In the genomic region with DNA sequence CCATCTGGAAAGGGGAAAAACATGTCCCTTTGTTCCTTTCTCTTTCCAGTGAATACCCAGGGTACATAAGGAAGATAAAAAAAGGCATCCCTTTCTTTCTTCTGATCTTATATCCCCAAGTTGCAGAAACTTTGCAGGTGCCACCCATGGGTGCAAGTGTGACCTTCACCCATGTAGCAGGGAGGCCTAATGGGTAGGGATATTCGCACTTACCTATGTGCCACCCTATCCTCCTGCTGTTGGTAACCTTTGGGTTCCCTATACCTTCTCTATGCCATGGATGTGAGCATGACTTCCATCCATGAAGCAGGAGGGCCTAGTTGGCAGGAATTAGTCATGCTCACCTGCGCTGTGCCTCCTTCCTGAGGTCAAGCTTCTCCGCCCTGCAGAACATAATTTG, we compare ENCODE assay signal across 22 cellular contexts. TPM values are rescaled to one million over a fixed set of nuclear protein-coding genes. Genes with fewer than 3 reads are reported as not detected.
DNase-seq lines count a peak whose midpoint lies in the region; ATAC-seq, FAIRE-seq and TF ChIP-seq lines count a peak whose summit lies in the region.
"Had no signal": no experiment of that assay in that cellular context is flagged by ENCODE, and none has a peak within 500 bp of the region (broad histone marks: within the 10 kb centered on the region; RNA-seq: fewer than 3 reads in every experiment).

No MANE protein-coding gene starts in this region.

- no peak overlapping the region for H2BK120ac ChIP-seq in H1 (replicated peaks; ENCODE audit: low read depth, low read length)

- no peak overlapping the region for H2AFZ ChIP-seq in H1 (ENCODE audit: low read length)

- H3K36me3 Mint-ChIP-seq in activated B cell treated with CpG ODN at 0.5 μM for 24 hours (ENCODE audit: low read depth), result peaks cover 3% of the 10 kb centered on the region
- H3K36me3 Mint-ChIP-seq: IgD-negative memory B cell had no signal

- H3K23me2 ChIP-seq in H1 (ENCODE audit: low read depth, low read length), result no peaks in the 10 kb centered on the region

- H3K9me3 ChIP-seq in HEK293 (ENCODE audit: control insufficient read depth, insufficient read depth, low read depth, low read length) (no peaks in the 10 kb centered on the region), H1 (ENCODE audit: insufficient read depth in 2 of 2, low read depth in 1 of 2, low read length in 1 of 2) (peaks cover 28 to 44% of the 10 kb centered on the region in 2 experiments), subcutaneous abdominal adipose tissue (ENCODE audit: control insufficient read depth in 5 of 5, low read length in 5 of 5) (peaks cover 17 to 44% (median 38%) of the 10 kb centered on the region in 5 donors), mucosa of descending colon (peaks cover 43% of the 10 kb centered on the region), small intestine (ENCODE audit: control insufficient read depth, low read depth) (peaks cover 6% of the 10 kb centered on the region)

- no peak overlapping the region for H4K91ac ChIP-seq in H1 (replicated peaks; ENCODE audit: insufficient read length, low read length)

- no peak overlapping the region for H3K23ac ChIP-seq in H1 (ENCODE audit: insufficient read length)

- peaks cover 8% of the 10 kb centered on the region for H3K9me3 Mint-ChIP-seq in activated B cell treated with CpG ODN at 0.5 μM for 24 hours

- no peak for ATAC-seq in activated B cell treated with CpG ODN at 0.5 μM for 24 hours (ENCODE audit: low read depth)
- no peak for ATAC-seq in GM18870 (IDR thresholded peaks at IDR 0.05; ENCODE audit: unreplicated experiment)
- ATAC-seq in mucosa of descending colon, result no peak

- no peak overlapping the region for H2BK20ac ChIP-seq in H1 (ENCODE audit: low read length)

- H4K8ac ChIP-seq in H1 (ENCODE audit: extremely low read depth, insufficient read depth, low read length), result no peak overlapping the region

- no peaks in the 10 kb centered on the region for H3K79me1 ChIP-seq in H1 (ENCODE audit: low read depth, low read length)

- H3K4me2 ChIP-seq in H1 (ENCODE audit: insufficient read depth in 1 of 2, low read depth in 2 of 2, low read length in 2 of 2), result no peak overlapping the region

- FAIRE-seq in H1 (lab: Jason Lieb, UNC) (no peak), small intestine (lab: Jason Lieb, UNC) (no peak)
- FAIRE-seq: A204.1, D721Med, G401.6, GM12892, GM18507, HTR-8/SVneo had no signal

- no peak overlapping the region for H3K4me3 ChIP-seq in HEK293 (ENCODE audit: low read depth, low read length)
- H3K4me3 ChIP-seq in H1 (ENCODE audit: extremely low read depth in 1 of 4, insufficient read depth in 2 of 4, low read depth in 3 of 4, low read length in 4 of 4), result no peak overlapping the region
- H3K4me3 ChIP-seq in subcutaneous abdominal adipose tissue (ENCODE audit: low read depth in 1 of 5, low read length in 5 of 5), result peak overlapping the region in 3 of 5 donors; percentile 12 to 37 (median 30)
- H3K4me3 ChIP-seq in mucosa of descending colon, result no peak overlapping the region
- no peak overlapping the region for H3K4me3 ChIP-seq in small intestine (ENCODE audit: low read depth in 1 of 2, low read length in 2 of 2)
- H3K4me3 ChIP-seq: HAP-1 had no signal

- CTCF ChIA-PET in HEK293 (lab: Yijun Ruan, JAX), result interaction anchor here (0.7 kb wide), 1 partner anchor 110 kb away, joined by 3 read pairs; no protein-coding TSS in a partner anchor
- CTCF ChIA-PET in activated B cell treated with CpG ODN at 0.5 μM for 24 hours (lab: Charles Lee), result no interaction called here
- CTCF ChIA-PET in H1 (lab: Charles Lee; ENCODE audit: partially characterized antibody), result no interaction called here

- DNase-seq in activated B cell treated with CpG ODN at 0.5 μM for 24 hours (no peak), H1 (ENCODE audit: low read depth in 1 of 2, low spot score in 2 of 2) (no peak), mucosa of descending colon (no peak), small intestine (no peak)
- DNase-seq: ACHN; BE2C; Caco-2; CD4-positive, alpha-beta T cell; HFFc6; KG1 had no signal

- no peak for TF ChIP-seq EP300 in H1 (IDR thresholded peaks at IDR 0.05; ENCODE audit: borderline replicate concordance in 1 of 2, low read depth in 2 of 2, low read length in 2 of 2)

- H3K4me1 ChIP-seq in HEK293 (ENCODE audit: control insufficient read depth, insufficient read depth, low read length) (no peaks in the 10 kb centered on the region), H1 (replicated peaks in 1 of 4; ENCODE audit: control insufficient read depth in 3 of 4, insufficient read depth in 4 of 4, low read length in 3 of 4) (peaks cover 0 to 4% (median 0%) of the 10 kb centered on the region in 4 experiments; a peak in 2 of 7 replicates), subcutaneous abdominal adipose tissue (ENCODE audit: control insufficient read depth in 5 of 5, insufficient read depth in 5 of 5, low read length in 5 of 5) (peaks cover 0 to 12% (median 8%) of the 10 kb centered on the region in 5 donors), mucosa of descending colon (ENCODE audit: low read depth) (no peaks in the 10 kb centered on the region), small intestine (ENCODE audit: control insufficient read depth in 2 of 2, insufficient read depth in 1 of 2, low read depth in 1 of 2, low read length in 1 of 2) (peaks cover 0 to 1% of the 10 kb centered on the region in 2 donors)
- H3K4me1 ChIP-seq: BE2C, HAP-1 had no signal

- WGBS in H1 (ENCODE audit: extremely low coverage in 1 of 2, insufficient coverage in 1 of 2, insufficient read length in 1 of 2, insufficient replicate concordance in 2 of 2, low coverage in 1 of 2, low lambda C conversion rate in 2 of 2, missing lambda C conversion rate in 1 of 2), 2 experiments, result 86% methylated on average over 3 of the region's 3 CpGs; no CpG with 5 or more reads in 1 of the 2 experiments
- WGBS in small intestine, 3 donors, result 89 to 98% (median 96%) methylated on average over 3 of the region's 3 CpGs

- H3K9ac ChIP-seq in H1 (replicated peaks in 1 of 4; ENCODE audit: extremely low read depth in 1 of 4, low read depth in 3 of 4, low read length in 3 of 4) (no peak overlapping the region), subcutaneous abdominal adipose tissue (ENCODE audit: low read length in 5 of 5) (no peak overlapping the region)

- H3K36me3 ChIP-seq in HEK293 (ENCODE audit: control insufficient read depth in 2 of 2, insufficient read depth in 1 of 2, low read length in 2 of 2) (no peaks in the 10 kb centered on the region), H1 (ENCODE audit: control insufficient read depth in 2 of 4, insufficient read depth in 4 of 4, low read length in 3 of 4) (no peaks in the 10 kb centered on the region), subcutaneous abdominal adipose tissue (ENCODE audit: control insufficient read depth in 5 of 5, insufficient read depth in 5 of 5, low read length in 5 of 5) (no peaks in the 10 kb centered on the region), mucosa of descending colon (ENCODE audit: low read depth) (no peaks in the 10 kb centered on the region), small intestine (ENCODE audit: control insufficient read depth in 2 of 2, insufficient read depth in 2 of 2, low read length in 2 of 2) (no peaks in the 10 kb centered on the region)
- H3K36me3 ChIP-seq: BE2C, HAP-1 had no signal

- no peak for TF ChIP-seq RAD21 in H1 (IDR thresholded peaks at IDR 0.05 in 1 of 2, conservative IDR thresholded peaks at IDR 0.05 in 1 of 2; ENCODE audit: low read depth in 2 of 2, low read length in 2 of 2)

- H3K14ac ChIP-seq in H1 (ENCODE audit: insufficient read length), result no peak overlapping the region

- POLR2A ChIA-PET in HEK293 (lab: Yijun Ruan, JAX), result no interaction called here
- POLR2A ChIA-PET in activated B cell treated with CpG ODN at 0.5 μM for 24 hours (lab: Charles Lee), result interaction anchor here (1.1 kb wide), 1 partner anchor 26 kb away, joined by 3 read pairs; no protein-coding TSS in a partner anchor
- POLR2A ChIA-PET in H1 (lab: Charles Lee; ENCODE audit: partially characterized antibody), result no interaction called here

- no peaks in the 10 kb centered on the region for H3K27me3 Mint-ChIP-seq in activated B cell treated with CpG ODN at 0.5 μM for 24 hours
- H3K27me3 Mint-ChIP-seq: CD4-positive, alpha-beta T cell had no signal

- no peak overlapping the region for H4K5ac ChIP-seq in H1 (ENCODE audit: insufficient read length, low read depth, low read length)

- H3K18ac ChIP-seq in H1 (ENCODE audit: extremely low read depth, low read length), result no peak overlapping the region

- H2AK5ac ChIP-seq in H1 (ENCODE audit: low read depth, low read length), result no peak overlapping the region

- no peak overlapping the region for H2BK5ac ChIP-seq in H1 (ENCODE audit: low read depth, low read length)

- no peaks in the 10 kb centered on the region for H3K79me2 ChIP-seq in H1 (ENCODE audit: control insufficient read depth in 1 of 2, insufficient read depth in 2 of 2, low read length in 2 of 2)

- intact Hi-C loops in activated B cell treated with CpG ODN at 0.5 μM for 24 hours (cut with micrococcal nuclease), result no loop called here
- intact Hi-C loops in mucosa of descending colon (cut with DNase I, micrococcal nuclease), result no loop called here

- no peak overlapping the region for H2BK15ac ChIP-seq in H1 (ENCODE audit: low read length)

- no peaks in the 10 kb centered on the region for H3K4me1 Mint-ChIP-seq in activated B cell treated with CpG ODN at 0.5 μM for 24 hours
- H3K4me1 Mint-ChIP-seq: IgD-negative memory B cell had no signal

- no peak overlapping the region for H3K56ac ChIP-seq in H1 (replicated peaks; ENCODE audit: insufficient read length, low read depth, low read length)

- TF ChIP-seq CTCF in HEK293 (tag by site-specific recombination; IDR thresholded peaks at IDR 0.05) (no peak), activated B cell treated with CpG ODN at 0.5 μM for 24 hours (IDR thresholded peaks at IDR 0.05) (no peak), H1 (IDR thresholded peaks at IDR 0.05; ENCODE audit: control extremely low read depth in 1 of 3, insufficient read depth in 1 of 3, low read depth in 1 of 3, low read length in 3 of 3) (no peak), mucosa of descending colon (IDR thresholded peaks at IDR 0.05) (no peak)

- H3K4ac ChIP-seq in H1 (replicated peaks; ENCODE audit: insufficient read length, low read depth, low read length), result no peak overlapping the region

- TF ChIP-seq POLR2A in H1 (IDR thresholded peaks at IDR 0.05; ENCODE audit: control extremely low read depth in 1 of 2, low read depth in 2 of 2, low read length in 2 of 2), result no peak

- no peak overlapping the region for H3K27ac ChIP-seq in HEK293 (ENCODE audit: extremely low read depth, low read depth, low read length)
- no peak overlapping the region for H3K27ac ChIP-seq in H1 (ENCODE audit: low read depth, low read length)
- no peak overlapping the region for H3K27ac ChIP-seq in subcutaneous abdominal adipose tissue (ENCODE audit: low read depth, low read length)
- no peak overlapping the region for H3K27ac ChIP-seq in small intestine (ENCODE audit: low read depth in 1 of 2, low read length in 1 of 2)
- H3K27ac ChIP-seq: C4-2B had no signal

- H3K4me3 Mint-ChIP-seq in activated B cell treated with CpG ODN at 0.5 μM for 24 hours, result no peak overlapping the region
- H3K4me3 Mint-ChIP-seq: CD4-positive, alpha-beta T cell; HFFc6 had no signal

- H3K27ac Mint-ChIP-seq in activated B cell treated with CpG ODN at 0.5 μM for 24 hours, result peak overlapping the region; percentile 5
- H3K27ac Mint-ChIP-seq: CD4-positive, alpha-beta T cell; HFFc6; IgD-negative memory B cell had no signal

- no peaks in the 10 kb centered on the region for H4K20me1 ChIP-seq in H1 (replicated peaks in 1 of 2; ENCODE audit: control insufficient read depth in 1 of 2, insufficient read depth in 2 of 2, low read length in 2 of 2)

- H2BK12ac ChIP-seq in H1 (ENCODE audit: low read depth, low read length), result no peak overlapping the region

- H3K27me3 ChIP-seq in H1 (replicated peaks in 1 of 4; ENCODE audit: control insufficient read depth in 3 of 4, extremely low read depth in 1 of 4, insufficient read depth in 3 of 4, low read length in 3 of 4) (no peaks in the 10 kb centered on the region), subcutaneous abdominal adipose tissue (ENCODE audit: control insufficient read depth in 5 of 5, insufficient read depth in 4 of 5, low read length in 5 of 5) (no peaks in the 10 kb centered on the region), small intestine (ENCODE audit: control insufficient read depth in 2 of 2, insufficient read depth in 2 of 2, low read length in 2 of 2) (no peaks in the 10 kb centered on the region)
- H3K27me3 ChIP-seq: BE2C had no signal

RNA-seq across cellular contexts. Expression of gene C15orf39, which starts 59.2 kb away (rescaled TPM):
- 59.6 and 73.2 TPM in 2 replicates for total RNA-seq in activated B cell treated with CpG ODN at 0.5 μM for 24 hours
- total RNA-seq in H1 (2021; fragmentation: NEBNext Ultra II Directional; extraction: Animal tissue kit (Norgen Biotek cat#: 25700)), result 35.6 and 38.5 TPM in 2 replicates
- polyA plus RNA-seq in H1 (2011; rRNA removed), result 13.8 and 18.9 TPM in 2 replicates
- polyA plus RNA-seq in H1 (2011; cell fraction: cytosol; rRNA removed), result 5.7 TPM
- polyA plus RNA-seq in H1 (2011; cell fraction: nucleus; rRNA removed), result 15.1 TPM
- 17.6 to 27.7 TPM (median 24.3 TPM) in 4 replicates for polyA plus RNA-seq in H1 (2012, experiment 1 of 2)
- polyA plus RNA-seq in H1 (2012, experiment 2 of 2), result 24.9 TPM
- polyA plus RNA-seq in H1 (2013, experiment 1 of 2), result 23.9 TPM
- 24.3 TPM for polyA plus RNA-seq in H1 (2013, experiment 2 of 2)
- 14.5 and 15.8 TPM in 2 replicates for polyA minus RNA-seq in H1 (2011; rRNA and poly(A)+ RNA removed)
- polyA minus RNA-seq in H1 (2011; cell fraction: cytosol; rRNA and poly(A)+ RNA removed), result 23.3 TPM
- polyA minus RNA-seq in H1 (2011; cell fraction: nucleus; rRNA and poly(A)+ RNA removed), result 21.6 TPM
- total RNA-seq in mucosa of descending colon, result 10 to 100 TPM; 22.2 to 32.5 (median 24.2) TPM
- polyA plus RNA-seq in small intestine, result 10 to 100 TPM in 1 of 3 donors, 1 to 10 TPM in 2; 6.5 to 16.9 (median 6.9) TPM

Comparison
In these comparisons a context has a peak if more than half of its experiments do, and no peak if none do; other contexts are left out.
1. H3K4me3 ChIP-seq: peak in subcutaneous abdominal adipose tissue (3 of 5); none in HEK293 (single experiment), H1 (0 of 4), mucosa of descending colon (single experiment) and small intestine (0 of 2).